ENCODE assay signal across 8 cellular contexts in the genomic region with DNA sequence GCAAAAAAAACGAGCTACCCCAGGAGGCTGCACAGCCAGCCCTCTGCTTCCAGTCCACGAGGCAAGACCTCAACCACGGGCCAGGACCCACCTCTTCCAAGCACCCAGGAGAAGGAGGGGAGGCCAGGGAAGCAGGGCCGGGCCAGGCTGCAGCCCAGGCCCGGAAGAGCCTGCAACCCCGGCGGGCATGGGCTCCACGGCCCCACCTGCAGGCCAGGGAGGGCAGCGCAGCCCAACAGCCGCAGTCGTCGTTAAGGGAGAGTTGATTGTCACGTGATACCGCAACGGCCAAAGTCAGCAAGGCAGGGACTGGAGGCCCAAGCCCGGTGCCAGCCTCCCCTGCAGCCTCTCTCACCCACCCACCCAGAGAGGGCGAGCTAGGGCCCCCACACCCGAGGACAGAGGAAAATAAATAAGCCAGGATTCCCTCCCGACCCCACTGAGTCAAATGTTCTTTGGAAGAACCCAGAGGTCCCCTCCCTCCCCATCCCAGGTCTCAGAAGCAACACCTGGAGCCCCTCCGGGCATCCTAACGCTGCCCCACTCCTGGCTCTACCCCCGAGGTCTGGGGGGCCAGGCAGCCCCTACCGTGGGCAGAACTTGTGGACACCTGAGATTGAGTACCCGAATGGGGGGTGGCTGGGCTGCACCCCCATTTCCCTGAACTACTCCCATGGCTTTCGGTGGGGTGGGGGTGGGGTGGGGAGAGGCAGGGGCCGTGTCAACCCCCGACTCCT. TPM values are rescaled to one million over a fixed set of nuclear protein-coding genes. Genes with fewer than 3 reads are reported as not detected.
DNase-seq lines count a peak whose midpoint lies in the region; ATAC-seq and TF ChIP-seq lines count a peak whose summit lies in the region.

No MANE protein-coding gene starts in this region.

- peak overlapping the region in 1 of 2 donors; percentile 97 for H3K27ac ChIP-seq in left lung

- peak; percentile 21 to 22 for ATAC-seq in activated CD4-positive, CD25-positive, alpha-beta regulatory T cell treated with anti-CD3 and anti-CD28 coated beads, Interleukin-2, amount 50 U/mL, for 24 hours
- ATAC-seq in left lung, result peak; percentile 54
- ATAC-seq in HG03108 (IDR thresholded peaks at IDR 0.05; ENCODE audit: unreplicated experiment), result no peak

- H3K4me3 ChIP-seq in left lung, result no peak overlapping the region

- intact Hi-C loops in left lung (cut with DNase I), result no loop called here

- H3K36me3 ChIP-seq in left lung, result peaks cover 0 to 7% of the 10 kb centered on the region in 2 donors

- peaks cover 33 to 77% of the 10 kb centered on the region in 2 donors for H3K4me1 ChIP-seq in left lung

- H3K27me3 ChIP-seq in left lung, result no peaks in the 10 kb centered on the region

- H3K9me3 ChIP-seq in left lung, result no peaks in the 10 kb centered on the region

- DNase-seq in NCI-H524 (lab: John Stamatoyannopoulos, UW) (peak; percentile 26 to 64), NCI-H524 treated with DMSO at 0.1 percent for 48 hours (lab: John Stamatoyannopoulos, UW) (no peak), NCI-H2107 treated with DMSO at 0.1 percent for 48 hours (lab: John Stamatoyannopoulos, UW; ENCODE audit: unreplicated experiment) (peak; percentile 39), left lung (peak; percentile 85 to 96)
- peak; percentile 76 for DNase-seq in central memory CD4-positive, alpha-beta T cell
- peak; percentile 72 to 75 (median 73) for DNase-seq in stimulated activated CD4-positive, alpha-beta T cell treated with anti-CD3 and anti-CD28 coated beads, TNF-alpha, amount 100 ng/mL, for 48 hours (ENCODE audit: low read depth in 3 of 3)

- peak; percentile 83 to 97 for TF ChIP-seq CTCF in left lung (IDR thresholded peaks at IDR 0.05)

RNA-seq across cellular contexts. Expression of gene REXO1, which starts 5.2 kb away (rescaled TPM):
- total RNA-seq in left lung, result 10 to 100 TPM; 20.3 to 30.8 TPM

RNA-seq across cellular contexts. Expression of gene KLF16, which starts 9.9 kb away (rescaled TPM):
- total RNA-seq in left lung, result 10 to 100 TPM; 18.5 to 28.8 TPM

RNA-seq across cellular contexts. Expression of gene ABHD17A, which starts 31.8 kb away (rescaled TPM):
- 10 to 100 TPM; 70.2 to 72.7 TPM for total RNA-seq in left lung

RNA-seq across cellular contexts. Expression of gene ATP8B3, which starts 41.4 kb away (rescaled TPM):
- 1 to 10 TPM; 1.9 to 2.5 TPM for total RNA-seq in left lung

RNA-seq across cellular contexts. Expression of gene ADAT3, which starts 51.7 kb away (rescaled TPM):
- 1 to 10 TPM; 7.2 to 9.4 TPM for total RNA-seq in left lung
